In genomic region chr15:74134387-74135027, GRCh38 we compare ENCODE assay signal across 8 cellular contexts. TPM values are rescaled to one million over a fixed set of nuclear protein-coding genes. Genes with fewer than 3 reads are reported as not detected.
DNase-seq lines count a peak whose midpoint lies in the region; ATAC-seq and TF ChIP-seq lines count a peak whose summit lies in the region.

No MANE protein-coding gene starts in this region.

- H2AFZ ChIP-seq in GM23338 = peak overlapping the region; percentile 96; the same call in 1 of the 2 replicates
- H2AFZ ChIP-seq in Karpas-422 (ENCODE audit: low read length) = no peak overlapping the region

- H3K27me3 ChIP-seq in GM23338 (ENCODE audit: insufficient read depth) (peaks cover 98% of the 10 kb centered on the region), brain microvascular endothelial cell (replicated peaks) (peaks cover 54% of the 10 kb centered on the region), lower lobe of right lung (ENCODE audit: low read depth) (peaks cover 89% of the 10 kb centered on the region), Karpas-422 (ENCODE audit: low read length) (no peaks in the 10 kb centered on the region)

- in situ Hi-C loops in brain microvascular endothelial cell (cut with HindIII; ENCODE audit: low pct_ligation_motif_present, low sequenced_read_pairs) = no loop called here

- H3K27ac ChIP-seq in GM23338 (ENCODE audit: low read depth) (no peak overlapping the region), brain microvascular endothelial cell (no peak overlapping the region), lower lobe of right lung (no peak overlapping the region), Karpas-422 (ENCODE audit: low read length) (no peak overlapping the region)

- DNase-seq in AG04449 (ENCODE audit: low read depth, low spot score) (no peak), GM23338 (ENCODE audit: low spot score) (peak; percentile 86), brain microvascular endothelial cell (no peak), lower lobe of right lung (no peak), Karpas-422 (no peak), A172 (ENCODE audit: low spot score) (no peak)
- no peak for DNase-seq in NK-92 treated with Interleukin-12 subunit alpha and Interleukin-12 subunit beta, amount 100 ng/mL, for 24 hours (lab: John Stamatoyannopoulos, UW)

- no peaks in the 10 kb centered on the region; the same call in 2 of the 3 replicates for H3K36me3 Mint-ChIP-seq in GM23338 (ENCODE audit: low read depth)

- H3K79me2 ChIP-seq in GM23338 (replicated peaks; ENCODE audit: insufficient read depth) (no peaks in the 10 kb centered on the region), Karpas-422 (ENCODE audit: low read length) (no peaks in the 10 kb centered on the region)

- no peaks in the 10 kb centered on the region for H4K20me1 ChIP-seq in GM23338 (replicated peaks; ENCODE audit: insufficient read depth)
- H4K20me1 ChIP-seq in Karpas-422 (ENCODE audit: insufficient read depth, low read depth, low read length) = no peaks in the 10 kb centered on the region

- peaks cover 56% of the 10 kb centered on the region for H3K4me1 ChIP-seq in GM23338 (ENCODE audit: insufficient read depth)
- peaks cover 29% of the 10 kb centered on the region for H3K4me1 ChIP-seq in lower lobe of right lung
- no peaks in the 10 kb centered on the region for H3K4me1 ChIP-seq in Karpas-422 (ENCODE audit: low read length)

- peaks cover 17% of the 10 kb centered on the region for H3F3A ChIP-seq in GM23338 (replicated peaks; ENCODE audit: low read depth)

- TF ChIP-seq CTCF in AG04449 (IDR thresholded peaks at IDR 0.05; ENCODE audit: insufficient read depth, low read length, missing control alignments) (peak; percentile 68), GM23338 (conservative IDR thresholded peaks at IDR 0.05; ENCODE audit: low read depth in 2 of 2) (peak; percentile 67 to 76), brain microvascular endothelial cell (IDR thresholded peaks at IDR 0.05; ENCODE audit: low read depth, low read length, missing control alignments) (peak; percentile 74), lower lobe of right lung (IDR thresholded peaks at IDR 0.05) (peak; percentile 35)

- ATAC-seq in GM23338 (peak; percentile 44), lower lobe of right lung (peak; percentile 34 to 77), HG03175 (IDR thresholded peaks at IDR 0.05; ENCODE audit: unreplicated experiment) (no peak)

- CTCF ChIA-PET in AG04449 (lab: Yijun Ruan, JAX) = interaction anchor here (0.7 to 3.5 kb wide), 29 partner anchors 8 to 187 kb away, joined by 3 to 42 read pairs (median 3); no protein-coding TSS in a partner anchor

- POLR2A ChIA-PET in AG04449 (lab: Yijun Ruan, JAX) = no interaction called here

- H3K9me3 ChIP-seq in lower lobe of right lung (no peaks in the 10 kb centered on the region), Karpas-422 (ENCODE audit: low read length) (no peaks in the 10 kb centered on the region)

- no peak overlapping the region for H3K4me3 ChIP-seq in AG04449 (ENCODE audit: low read depth, low read length)
- H3K4me3 ChIP-seq in GM23338 = peak overlapping the region; percentile 75
- H3K4me3 ChIP-seq in brain microvascular endothelial cell (ENCODE audit: low read depth, low read length) = no peak overlapping the region
- H3K4me3 ChIP-seq in lower lobe of right lung = no peak overlapping the region
- H3K4me3 ChIP-seq in Karpas-422 (ENCODE audit: low read length) = no peak overlapping the region

- H3K9me2 ChIP-seq in GM23338 (ENCODE audit: insufficient read depth) = no peaks in the 10 kb centered on the region
- H3K9me2 ChIP-seq in Karpas-422 (replicated peaks; ENCODE audit: insufficient read depth, low read length) = no peaks in the 10 kb centered on the region

- no peak overlapping the region for H3K9ac ChIP-seq in Karpas-422 (ENCODE audit: low read length)

- H3K27ac Mint-ChIP-seq in GM23338 = no peak overlapping the region

- H3K36me3 ChIP-seq in GM23338 (ENCODE audit: insufficient read depth) = no peaks in the 10 kb centered on the region
- no peaks in the 10 kb centered on the region for H3K36me3 ChIP-seq in brain microvascular endothelial cell (replicated peaks)
- H3K36me3 ChIP-seq in lower lobe of right lung = no peaks in the 10 kb centered on the region
- no peaks in the 10 kb centered on the region for H3K36me3 ChIP-seq in Karpas-422 (ENCODE audit: insufficient read depth, low read length)

- H3K4me2 ChIP-seq in GM23338 (peak overlapping the region; percentile 94), Karpas-422 (ENCODE audit: low read depth, low read length, poor library complexity, severe bottlenecking) (no peak overlapping the region)

- peaks cover 6% of the 10 kb centered on the region; the same call in 2 of the 3 replicates for H3K9me3 Mint-ChIP-seq in GM23338

- peaks cover 67% of the 10 kb centered on the region for H3K4me1 Mint-ChIP-seq in GM23338

- peak overlapping the region; percentile 70 for H3K4me3 Mint-ChIP-seq in GM23338

- intact Hi-C loops in lower lobe of right lung (cut with DNase I) = no loop called here

- peaks cover 95% of the 10 kb centered on the region for H3K27me3 Mint-ChIP-seq in GM23338 (ENCODE audit: insufficient read depth, low read depth, poor library complexity)

TF ChIP-seq in GM23338, 12 proteins besides CTCF, POLR2A, EP300 and RAD21 (continues in another document):
- TF ChIP-seq NANOG (IDR thresholded peaks at IDR 0.05; ENCODE audit: borderline replicate concordance) = no peak
- no peak for TF ChIP-seq REST (IDR thresholded peaks at IDR 0.05; ENCODE audit: unreplicated experiment)
- TF ChIP-seq EZH2phosphoT487 (IDR thresholded peaks at IDR 0.05; ENCODE audit: unreplicated experiment) = peak; percentile 40
- peak; percentile 57 for TF ChIP-seq EZH2 (IDR thresholded peaks at IDR 0.05; ENCODE audit: low read depth, unreplicated experiment)
- TF ChIP-seq CREB1 (CRISPR knock-in tag; IDR thresholded peaks at IDR 0.05; ENCODE audit: low read depth) = 0 out of 2 replicates have a peak, but pooled peaks have one; percentile 4
- TF ChIP-seq POLR2AphosphoS5 (IDR thresholded peaks at IDR 0.05; ENCODE audit: low read depth) = no peak

RNA-seq across cellular contexts. Expression of gene ISLR2, which starts 4.1 kb away (rescaled TPM):
- total RNA-seq in GM23338 (2014; rRNA removed; shearing (Covaris generic)) = 0.21 and 0.27 TPM in 2 replicates
- polyA plus RNA-seq in GM23338 (2016; fragmentation: Nextera tagmentation; extraction: Ambion mirVana) = 0.13 and 0.59 TPM in 2 replicates
- 1.2 TPM for total RNA-seq in lower lobe of right lung
- total RNA-seq in Karpas-422 (2014; rRNA removed; shearing (Covaris generic); ENCODE audit: low replicate concordance) = not detected in 2 replicates
- total RNA-seq in A172 (2014; rRNA removed; shearing (Covaris generic)) = not detected in 2 replicates

RNA-seq across cellular contexts. Expression of gene ISLR, which starts 39.0 kb away (rescaled TPM):
- 1.6 TPM in 1 of 2 replicates, not detected in the other for total RNA-seq in GM23338 (2014; rRNA removed; shearing (Covaris generic))
- 0.09 and 0.55 TPM in 2 replicates for polyA plus RNA-seq in GM23338 (2016; fragmentation: Nextera tagmentation; extraction: Ambion mirVana)
- total RNA-seq in lower lobe of right lung = 24.0 TPM
- total RNA-seq in Karpas-422 (2014; rRNA removed; shearing (Covaris generic); ENCODE audit: low replicate concordance) = not detected in 2 replicates
- 0.41 and 0.53 TPM in 2 replicates for total RNA-seq in A172 (2014; rRNA removed; shearing (Covaris generic))

RNA-seq across cellular contexts. Expression of gene GOLGA6A, which starts 52.2 kb away (rescaled TPM):
- total RNA-seq in GM23338 (2014; rRNA removed; shearing (Covaris generic)) = 2.1 and 7.5 TPM in 2 replicates
- polyA plus RNA-seq in GM23338 (2016; fragmentation: Nextera tagmentation; extraction: Ambion mirVana) = 0.18 and 0.57 TPM in 2 replicates
- total RNA-seq in lower lobe of right lung = not detected
- not detected in 2 replicates for total RNA-seq in Karpas-422 (2014; rRNA removed; shearing (Covaris generic); ENCODE audit: low replicate concordance)
- total RNA-seq in A172 (2014; rRNA removed; shearing (Covaris generic)) = not detected in 2 replicates
